ENCODE assay signal across 28 cellular contexts in the genomic region with DNA sequence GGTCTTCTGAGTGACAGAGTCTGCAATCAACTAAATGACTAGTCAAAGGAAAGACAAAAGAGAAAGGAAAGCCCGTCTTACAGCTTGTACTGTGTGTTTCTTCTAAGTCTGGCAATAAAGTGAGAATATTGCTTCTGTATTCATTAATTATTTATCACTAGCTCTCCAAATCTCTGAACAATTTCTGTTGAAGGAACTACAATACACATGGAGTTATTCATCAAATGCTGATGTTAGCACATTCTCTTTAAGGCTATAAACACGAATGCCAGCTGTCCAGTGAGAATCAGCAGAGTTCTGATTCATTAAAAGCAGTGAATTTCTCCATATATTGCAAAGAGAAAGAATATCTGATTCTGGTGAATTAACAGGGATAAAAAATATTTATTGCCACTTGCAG.
"Had no signal": no experiment of that assay in that cellular context is flagged by ENCODE, and none has a peak within 500 bp of the region (broad histone marks: within the 10 kb centered on the region; RNA-seq: fewer than 3 reads in every experiment).

No MANE protein-coding gene starts in this region.

- H3K27ac Mint-ChIP-seq: immature natural killer cell; naive thymus-derived CD8-positive, alpha-beta T cell; neural progenitor cell; progenitor cell of endocrine pancreas; stimulated activated effector memory CD8-positive, alpha-beta T cell treated with anti-CD3 and anti-CD28 coated beads, Interleukin-12 subunit alpha, Interleukin-12 subunit beta, amount 100 ng/mL, for 72 hours; stimulated activated naive CD8-positive, alpha-beta T cell treated with anti-CD3 and anti-CD28 coated beads, Interleukin-15, Interleukin-2, amounts not matched to agents 100 ng/mL and 50 ng/mL, for 24 hours had no signal

- H2AFZ ChIP-seq: neural progenitor cell, parathyroid adenoma had no signal

- H3K79me2 ChIP-seq: parathyroid adenoma had no signal

- H3K4me1 ChIP-seq: left lung, lower lobe of right lung, neural progenitor cell, parathyroid adenoma, right atrium auricular region, spleen, suprapubic skin, tibial artery, upper lobe of right lung had no signal

- H3K36me3 Mint-ChIP-seq: immature natural killer cell; naive thymus-derived CD8-positive, alpha-beta T cell; neural progenitor cell; stimulated activated effector memory CD8-positive, alpha-beta T cell treated with anti-CD3 and anti-CD28 coated beads, Interleukin-12 subunit alpha, Interleukin-12 subunit beta, amount 100 ng/mL, for 72 hours had no signal

- H3K27me3 Mint-ChIP-seq: progenitor cell of endocrine pancreas; stimulated activated naive CD8-positive, alpha-beta T cell treated with anti-CD3 and anti-CD28 coated beads, Interleukin-15, Interleukin-2, amounts not matched to agents 100 ng/mL and 50 ng/mL, for 24 hours had no signal

- H3K9me3 ChIP-seq: left lung, lower lobe of right lung, neutrophil, right atrium auricular region, spleen, suprapubic skin, thoracic aorta, tibial artery, upper lobe of right lung had no signal

- H3K4me3 Mint-ChIP-seq: immature natural killer cell; naive thymus-derived CD8-positive, alpha-beta T cell; nephron; neural progenitor cell; stimulated activated effector memory CD8-positive, alpha-beta T cell treated with anti-CD3 and anti-CD28 coated beads, Interleukin-12 subunit alpha, Interleukin-12 subunit beta, amount 100 ng/mL, for 72 hours; stimulated activated naive CD8-positive, alpha-beta T cell treated with anti-CD3 and anti-CD28 coated beads, Interleukin-15, Interleukin-2, amounts not matched to agents 100 ng/mL and 50 ng/mL, for 24 hours had no signal

- ATAC-seq: left colon; left lung; lower lobe of right lung; naive thymus-derived CD8-positive, alpha-beta T cell; sciatic nerve; stimulated activated effector memory CD8-positive, alpha-beta T cell treated with anti-CD3 and anti-CD28 coated beads, Interleukin-12 subunit alpha, Interleukin-12 subunit beta, amount 100 ng/mL, for 72 hours; upper lobe of right lung had no signal

- H3K4me3 ChIP-seq: left lung, lower lobe of right lung, neural progenitor cell, right atrium auricular region, skin epidermis, spleen, suprapubic skin, thoracic aorta, tibial artery, upper lobe of right lung had no signal

- H3K27me3 ChIP-seq: left lung, neural progenitor cell, neutrophil, right atrium auricular region, spleen, suprapubic skin, tibial artery, upper lobe of right lung had no signal

- H3K4me2 ChIP-seq: neural progenitor cell had no signal

- H3K9me3 Mint-ChIP-seq: naive thymus-derived CD8-positive, alpha-beta T cell; nephron; neural progenitor cell; stimulated activated effector memory CD8-positive, alpha-beta T cell treated with anti-CD3 and anti-CD28 coated beads, Interleukin-12 subunit alpha, Interleukin-12 subunit beta, amount 100 ng/mL, for 72 hours; stimulated activated naive CD8-positive, alpha-beta T cell treated with anti-CD3 and anti-CD28 coated beads, Interleukin-15, Interleukin-2, amounts not matched to agents 100 ng/mL and 50 ng/mL, for 24 hours had no signal

- H3K36me3 ChIP-seq: left lung, lower lobe of right lung, neural progenitor cell, neutrophil, right atrium auricular region, spleen, suprapubic skin, thoracic aorta, tibial artery, upper lobe of right lung had no signal

- H3K9ac ChIP-seq: neural progenitor cell, parathyroid adenoma had no signal

- H3K27ac ChIP-seq: left lung, lower lobe of right lung, neural progenitor cell, neutrophil, parathyroid adenoma, right atrium auricular region, skin epidermis, spleen, suprapubic skin, thoracic aorta, tibial artery, upper lobe of right lung had no signal

- DNase-seq: hypothalamus; immature natural killer cell; kidney; left colon; lower lobe of right lung; mammary epithelial cell; mesenchymal stem cell; naive thymus-derived CD8-positive, alpha-beta T cell; occipital lobe; spleen; stimulated activated CD4-positive, alpha-beta T cell treated with anti-CD3 and anti-CD28 coated beads, Interleukin-4, amount 100 ng/mL, for 24 hours; stimulated activated naive CD4-positive, alpha-beta T cell; tibial artery; trophoblast cell; upper lobe of right lung had no signal

- H3K4me1 Mint-ChIP-seq: immature natural killer cell; naive thymus-derived CD8-positive, alpha-beta T cell; nephron; stimulated activated effector memory CD8-positive, alpha-beta T cell treated with anti-CD3 and anti-CD28 coated beads, Interleukin-12 subunit alpha, Interleukin-12 subunit beta, amount 100 ng/mL, for 72 hours had no signal
